ENCODE assay signal across 8 cellular contexts in the genomic region with DNA sequence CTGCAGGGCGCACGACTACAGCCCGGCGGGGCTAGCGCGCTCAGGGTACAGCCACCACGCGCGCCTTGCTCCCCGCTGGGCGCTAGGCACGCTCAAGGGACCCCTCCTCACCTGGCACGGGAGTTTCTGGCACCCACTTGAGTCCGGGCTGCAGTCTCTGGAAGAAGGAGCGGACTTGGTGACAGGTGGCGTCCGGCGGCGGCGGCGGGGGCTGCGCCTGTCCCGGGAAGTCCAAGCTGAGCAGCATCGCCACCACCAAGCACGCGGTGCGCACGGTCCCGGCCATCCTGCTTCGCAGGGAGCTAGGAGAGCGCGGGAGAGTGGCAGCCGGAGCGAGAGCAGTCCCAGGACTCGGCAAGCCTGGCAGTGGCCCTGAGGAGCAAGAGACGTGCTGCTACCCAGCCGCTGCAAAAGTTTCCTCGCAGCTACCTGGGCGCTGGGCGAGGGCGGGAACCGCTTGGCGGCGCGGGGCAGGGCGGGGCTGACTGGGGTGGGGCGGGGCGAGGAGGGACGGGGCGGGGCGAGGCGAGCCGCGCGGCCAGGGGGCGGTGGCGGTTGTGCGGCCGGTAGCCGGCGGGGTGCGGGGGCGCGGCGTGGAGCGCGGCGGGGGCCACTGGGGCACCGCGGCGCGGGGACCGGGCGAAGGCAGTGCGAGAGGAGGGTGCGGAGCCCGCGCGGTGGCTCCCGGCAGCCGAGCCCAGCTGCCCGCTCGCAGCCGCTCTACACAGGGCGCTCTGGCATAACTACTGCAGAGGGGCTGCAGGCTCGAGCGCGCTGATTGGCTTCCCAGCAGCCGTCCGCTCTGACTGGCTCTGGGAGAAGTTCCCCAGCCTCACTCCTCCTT. TPM values are rescaled to one million over a fixed set of nuclear protein-coding genes. Genes with fewer than 3 reads are reported as not detected.
DNase-seq lines count a peak whose midpoint lies in the region; ATAC-seq and TF ChIP-seq lines count a peak whose summit lies in the region.

GPC3 (minus strand) TSS at position 431 of the 844 bp plus-strand sequence.

- H3K27ac ChIP-seq in HUES48 (ENCODE audit: low read depth, low read length) (peak within 1 kb of the TSS; percentile 56), iPS-20b (ENCODE audit: low read length) (no peak within 1 kb of the TSS), smooth muscle cell (ENCODE audit: low read depth) (no peak within 1 kb of the TSS)

- ATAC-seq in SK-N-SH treated with all-trans-retinoic acid at 6 μM for 48 hours: peak; percentile 98

- H3K4me2 ChIP-seq in smooth muscle cell: peak within 1 kb of the TSS; percentile 89

- no peak for TF ChIP-seq CTCF in smooth muscle cell (IDR thresholded peaks at IDR 0.05; ENCODE audit: borderline replicate concordance, insufficient read depth, poor library complexity, severe bottlenecking)

- peak within 1 kb of the TSS; percentile 63 for H3K4me3 ChIP-seq in HUES48 (ENCODE audit: low read depth, low read length)
- peak within 1 kb of the TSS; percentile 76 for H3K4me3 ChIP-seq in iPS-20b (ENCODE audit: low read length)
- peak within 1 kb of the TSS; percentile 52 for H3K4me3 ChIP-seq in smooth muscle cell

- no peaks in the 10 kb centered on the region for H3F3A ChIP-seq in smooth muscle cell (ENCODE audit: low read depth)

- H3K79me2 ChIP-seq in smooth muscle cell (ENCODE audit: low read depth): no peaks in the 10 kb centered on the region

- peak within 1 kb of the TSS; percentile 46 for H2AFZ ChIP-seq in smooth muscle cell (ENCODE audit: low read depth)

- peak; percentile 45 for DNase-seq in DMS153 treated with DMSO at 0.1 percent for 48 hours (lab: John Stamatoyannopoulos, UW; ENCODE audit: unreplicated experiment)
- DNase-seq in astrocyte of the hippocampus (ENCODE audit: low read depth, low spot score): peak; percentile 73
- DNase-seq in smooth muscle cell (lab: John Stamatoyannopoulos, UW; ENCODE audit: unreplicated experiment): peak; percentile 26
- DNase-seq in SHP77 treated with DMSO at 0.1 percent for 48 hours (lab: John Stamatoyannopoulos, UW): no peak
- DNase-seq in RPMI8226: no peak

- H4K20me1 ChIP-seq in smooth muscle cell (ENCODE audit: low read depth): no peaks in the 10 kb centered on the region

- H3K36me3 ChIP-seq in HUES48 (ENCODE audit: control insufficient read depth, insufficient read depth, low read length): no peaks in the 10 kb centered on the region
- no peaks in the 10 kb centered on the region for H3K36me3 ChIP-seq in iPS-20b (ENCODE audit: insufficient read depth, low read depth, low read length)
- no peaks in the 10 kb centered on the region for H3K36me3 ChIP-seq in smooth muscle cell (ENCODE audit: low read depth)

- 43% methylated on average over 53 of the region's 90 CpGs for WGBS in smooth muscle cell (ENCODE audit: low lambda C conversion rate)

- H3K9ac ChIP-seq in HUES48 (ENCODE audit: low read depth, low read length): no peak within 1 kb of the TSS; the same call in 1 of the 2 replicates
- peak within 1 kb of the TSS; percentile 53; the same call in 1 of the 2 replicates for H3K9ac ChIP-seq in iPS-20b (ENCODE audit: low read depth, low read length)
- H3K9ac ChIP-seq in smooth muscle cell (ENCODE audit: low read depth): no peak within 1 kb of the TSS

- no peaks in the 10 kb centered on the region for H3K9me3 ChIP-seq in HUES48 (ENCODE audit: control insufficient read depth, insufficient read depth, low read length)
- no peaks in the 10 kb centered on the region for H3K9me3 ChIP-seq in iPS-20b (ENCODE audit: insufficient read depth, low read depth, low read length)
- H3K9me3 ChIP-seq in smooth muscle cell (replicated peaks; ENCODE audit: low read depth): no peaks in the 10 kb centered on the region

- H3K4me1 ChIP-seq in HUES48 (ENCODE audit: control insufficient read depth, insufficient read depth, low read length) (peaks cover 69% of the 10 kb centered on the region), iPS-20b (ENCODE audit: insufficient read depth, low read length) (peaks cover 32% of the 10 kb centered on the region; the same call in 1 of the 2 replicates), smooth muscle cell (ENCODE audit: low read depth) (peaks cover 6% of the 10 kb centered on the region)

- H3K27me3 ChIP-seq in HUES48 (ENCODE audit: control insufficient read depth, insufficient read depth, low read length) (peaks cover 18% of the 10 kb centered on the region), iPS-20b (ENCODE audit: insufficient read depth, low read length) (peaks cover 15% of the 10 kb centered on the region), smooth muscle cell (ENCODE audit: low read depth) (no peaks in the 10 kb centered on the region)

TF ChIP-seq in SK-N-SH treated with all-trans-retinoic acid at 6 μM for 48 hours, 23 proteins besides CTCF, POLR2A, EP300 and RAD21 (continues in another document):
- no peak for TF ChIP-seq BACH2 (CRISPR knock-in tag; IDR thresholded peaks at IDR 0.05; ENCODE audit: borderline replicate concordance)
- TF ChIP-seq, protein P1, sequence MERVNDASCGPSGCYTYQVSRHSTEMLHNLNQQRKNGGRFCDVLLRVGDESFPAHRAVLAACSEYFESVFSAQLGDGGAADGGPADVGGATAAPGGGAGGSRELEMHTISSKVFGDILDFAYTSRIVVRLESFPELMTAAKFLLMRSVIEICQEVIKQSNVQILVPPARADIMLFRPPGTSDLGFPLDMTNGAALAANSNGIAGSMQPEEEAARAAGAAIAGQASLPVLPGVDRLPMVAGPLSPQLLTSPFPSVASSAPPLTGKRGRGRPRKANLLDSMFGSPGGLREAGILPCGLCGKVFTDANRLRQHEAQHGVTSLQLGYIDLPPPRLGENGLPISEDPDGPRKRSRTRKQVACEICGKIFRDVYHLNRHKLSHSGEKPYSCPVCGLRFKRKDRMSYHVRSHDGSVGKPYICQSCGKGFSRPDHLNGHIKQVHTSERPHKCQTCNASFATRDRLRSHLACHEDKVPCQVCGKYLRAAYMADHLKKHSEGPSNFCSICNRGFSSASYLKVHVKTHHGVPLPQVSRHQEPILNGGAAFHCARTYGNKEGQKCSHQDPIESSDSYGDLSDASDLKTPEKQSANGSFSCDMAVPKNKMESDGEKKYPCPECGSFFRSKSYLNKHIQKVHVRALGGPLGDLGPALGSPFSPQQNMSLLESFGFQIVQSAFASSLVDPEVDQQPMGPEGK (CRISPR knock-in tag; IDR thresholded peaks at IDR 0.05; ENCODE audit: borderline replicate concordance): no peak
- no peak for TF ChIP-seq ESRRG (CRISPR knock-in tag; IDR thresholded peaks at IDR 0.05)
- TF ChIP-seq PPARA (CRISPR knock-in tag; IDR thresholded peaks at IDR 0.05; ENCODE audit: borderline replicate concordance): no peak
- TF ChIP-seq ARNTL (CRISPR knock-in tag; IDR thresholded peaks at IDR 0.05; ENCODE audit: borderline replicate concordance, low read depth): no peak
- TF ChIP-seq RARB (CRISPR knock-in tag; IDR thresholded peaks at IDR 0.05): no peak
- TF ChIP-seq, protein P2, sequence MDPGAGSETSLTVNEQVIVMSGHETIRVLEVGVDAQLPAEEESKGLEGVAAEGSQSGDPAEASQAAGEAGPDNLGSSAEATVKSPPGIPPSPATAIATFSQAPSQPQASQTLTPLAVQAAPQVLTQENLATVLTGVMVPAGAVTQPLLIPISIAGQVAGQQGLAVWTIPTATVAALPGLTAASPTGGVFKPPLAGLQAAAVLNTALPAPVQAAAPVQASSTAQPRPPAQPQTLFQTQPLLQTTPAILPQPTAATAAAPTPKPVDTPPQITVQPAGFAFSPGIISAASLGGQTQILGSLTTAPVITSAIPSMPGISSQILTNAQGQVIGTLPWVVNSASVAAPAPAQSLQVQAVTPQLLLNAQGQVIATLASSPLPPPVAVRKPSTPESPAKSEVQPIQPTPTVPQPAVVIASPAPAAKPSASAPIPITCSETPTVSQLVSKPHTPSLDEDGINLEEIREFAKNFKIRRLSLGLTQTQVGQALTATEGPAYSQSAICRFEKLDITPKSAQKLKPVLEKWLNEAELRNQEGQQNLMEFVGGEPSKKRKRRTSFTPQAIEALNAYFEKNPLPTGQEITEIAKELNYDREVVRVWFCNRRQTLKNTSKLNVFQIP (CRISPR knock-in tag; IDR thresholded peaks at IDR 0.05; ENCODE audit: borderline replicate concordance, low read depth): no peak
- TF ChIP-seq TCF4 (CRISPR knock-in tag; IDR thresholded peaks at IDR 0.05; ENCODE audit: borderline replicate concordance): no peak
- TF ChIP-seq ZFP3 (CRISPR knock-in tag; IDR thresholded peaks at IDR 0.05): no peak
- no peak for TF ChIP-seq ZNF70 (CRISPR knock-in tag; IDR thresholded peaks at IDR 0.05)
- TF ChIP-seq, protein P3, sequence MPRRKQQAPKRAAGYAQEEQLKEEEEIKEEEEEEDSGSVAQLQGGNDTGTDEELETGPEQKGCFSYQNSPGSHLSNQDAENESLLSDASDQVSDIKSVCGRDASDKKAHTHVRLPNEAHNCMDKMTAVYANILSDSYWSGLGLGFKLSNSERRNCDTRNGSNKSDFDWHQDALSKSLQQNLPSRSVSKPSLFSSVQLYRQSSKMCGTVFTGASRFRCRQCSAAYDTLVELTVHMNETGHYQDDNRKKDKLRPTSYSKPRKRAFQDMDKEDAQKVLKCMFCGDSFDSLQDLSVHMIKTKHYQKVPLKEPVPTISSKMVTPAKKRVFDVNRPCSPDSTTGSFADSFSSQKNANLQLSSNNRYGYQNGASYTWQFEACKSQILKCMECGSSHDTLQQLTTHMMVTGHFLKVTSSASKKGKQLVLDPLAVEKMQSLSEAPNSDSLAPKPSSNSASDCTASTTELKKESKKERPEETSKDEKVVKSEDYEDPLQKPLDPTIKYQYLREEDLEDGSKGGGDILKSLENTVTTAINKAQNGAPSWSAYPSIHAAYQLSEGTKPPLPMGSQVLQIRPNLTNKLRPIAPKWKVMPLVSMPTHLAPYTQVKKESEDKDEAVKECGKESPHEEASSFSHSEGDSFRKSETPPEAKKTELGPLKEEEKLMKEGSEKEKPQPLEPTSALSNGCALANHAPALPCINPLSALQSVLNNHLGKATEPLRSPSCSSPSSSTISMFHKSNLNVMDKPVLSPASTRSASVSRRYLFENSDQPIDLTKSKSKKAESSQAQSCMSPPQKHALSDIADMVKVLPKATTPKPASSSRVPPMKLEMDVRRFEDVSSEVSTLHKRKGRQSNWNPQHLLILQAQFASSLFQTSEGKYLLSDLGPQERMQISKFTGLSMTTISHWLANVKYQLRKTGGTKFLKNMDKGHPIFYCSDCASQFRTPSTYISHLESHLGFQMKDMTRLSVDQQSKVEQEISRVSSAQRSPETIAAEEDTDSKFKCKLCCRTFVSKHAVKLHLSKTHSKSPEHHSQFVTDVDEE (CRISPR knock-in tag; IDR thresholded peaks at IDR 0.05): no peak
- TF ChIP-seq ZNF565 (CRISPR knock-in tag; conservative IDR thresholded peaks at IDR 0.05; ENCODE audit: low read depth): no peak
- TF ChIP-seq OSR1 (CRISPR knock-in tag; IDR thresholded peaks at IDR 0.05): no peak
- TF ChIP-seq TOX (CRISPR knock-in tag; IDR thresholded peaks at IDR 0.05; ENCODE audit: borderline replicate concordance): no peak
- TF ChIP-seq ZFP30 (CRISPR knock-in tag; IDR thresholded peaks at IDR 0.05): no peak

RNA-seq across cellular contexts. Expression of gene GPC3, which starts in this region (rescaled TPM):
- 120 and 155 TPM in 2 replicates for total RNA-seq in smooth muscle cell
- 161 and 191 TPM in 2 replicates for polyA plus RNA-seq in smooth muscle cell

Comparison
In these comparisons a context has a peak if more than half of its experiments do, and no peak if none do; other contexts are left out.
1. DNase-seq: peak in DMS153 treated with DMSO at 0.1 percent for 48 hours (single experiment), astrocyte of the hippocampus (single experiment) and smooth muscle cell (single experiment); none in SHP77 treated with DMSO at 0.1 percent for 48 hours (single experiment) and RPMI8226 (single experiment).
2. Peak in every context shown above with its lines, with median percentiles within 50 percentile points of each other: H3K4me3 ChIP-seq.